Comparison of ENCODE assay signal across 27 cellular contexts in the genomic region with DNA sequence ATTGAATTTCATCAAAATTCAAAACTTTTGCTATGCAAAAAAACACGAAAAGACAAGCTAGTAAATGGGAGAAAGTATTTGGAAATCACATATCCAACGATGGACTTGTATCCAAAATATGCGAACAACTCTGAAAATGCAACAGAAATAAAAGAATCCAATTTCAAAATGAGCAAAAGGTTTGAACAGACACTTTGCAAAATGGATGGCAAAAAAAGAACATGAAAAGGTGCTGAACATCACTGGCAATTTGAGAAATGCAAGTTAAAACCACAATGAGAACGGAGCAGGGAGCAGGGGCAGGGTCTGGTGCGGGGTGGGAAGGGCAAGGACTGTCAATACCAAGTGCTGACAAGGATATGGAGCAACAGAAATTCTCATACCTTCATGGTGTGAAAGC.
"Had no signal": no experiment of that assay in that cellular context is flagged by ENCODE, and none has a peak within 500 bp of the region (broad histone marks: within the 10 kb centered on the region; RNA-seq: fewer than 3 reads in every experiment).

No MANE protein-coding gene starts in this region.

- H3K4me3 ChIP-seq: stomach, suprapubic skin, testis, thoracic aorta, thyroid gland, tibial artery, tibial nerve, transverse colon, upper lobe of left lung, upper lobe of right lung, uterus, vagina had no signal

- H3K9me3 ChIP-seq: suprapubic skin, testis, thoracic aorta, thyroid gland, upper lobe of left lung, upper lobe of right lung, uterus, vagina had no signal

- H3K36me3 ChIP-seq: stomach, suprapubic skin, thoracic aorta, thyroid gland, tibial nerve, transverse colon, upper lobe of left lung, upper lobe of right lung, uterus, vagina had no signal

- H3K27me3 ChIP-seq: stomach, suprapubic skin, testis, thyroid gland, tibial artery, tibial nerve, transverse colon, upper lobe of left lung, upper lobe of right lung, uterus, vagina had no signal

- H3K4me1 ChIP-seq: stomach, suprapubic skin, testis, thyroid gland, tibial artery, tibial nerve, upper lobe of left lung, upper lobe of right lung, uterus, vagina had no signal

- ATAC-seq: stimulated activated effector memory CD8-positive, alpha-beta T cell treated with anti-CD3 and anti-CD28 coated beads, Interleukin-12 subunit alpha, Interleukin-12 subunit beta, amount 100 ng/mL, for 72 hours; stimulated activated memory B cell treated with anti-CD40 and anti-IgM and Interleukin-4, amounts not matched to agents 10 μg/mL and 1 μg/mL and 100 μg/mL, for 72 hours; stimulated activated naive B cell treated with anti-CD40 and anti-IgM and Interleukin-4, amounts not matched to agents 10 μg/mL and 1 μg/mL and 100 μg/mL, for 72 hours; stimulated activated naive CD8-positive, alpha-beta T cell treated with anti-CD3 and anti-CD28 coated beads, Interleukin-15, amount 100 ng/mL, for 72 hours; stimulated activated naive CD8-positive, alpha-beta T cell treated with anti-CD3 and anti-CD28 coated beads, Interleukin-15, Interleukin-2, amounts not matched to agents 100 U/mL and 50 U/mL, for 24 hours; upper lobe of right lung had no signal

- FAIRE-seq: urothelium cell line had no signal

- H3K27ac ChIP-seq: stomach, suprapubic skin, testis, thoracic aorta, thyroid gland, tibial artery, tibial nerve, transverse colon, upper lobe of left lung, upper lobe of right lung, uterus, vagina had no signal

- DNase-seq: stimulated activated CD4-positive, alpha-beta T cell treated with anti-CD3 and anti-CD28 coated beads, Interleukin-2, amount 100 ng/mL, for 48 hours; stimulated activated CD4-positive, alpha-beta T cell treated with anti-CD3 and anti-CD28 coated beads, Interleukin-4, amount 100 ng/mL, for 1 hour; stimulated activated CD4-positive, alpha-beta T cell treated with anti-CD3 and anti-CD28 coated beads, Interleukin-4, amount 100 ng/mL, for 24 hours; stimulated activated CD4-positive, alpha-beta T cell treated with anti-CD3 and anti-CD28 coated beads, Interleukin-4, amount 100 ng/mL, for 4 hours; stimulated activated CD8-positive, alpha-beta memory T cell treated with anti-CD3 and anti-CD28 coated beads, Interleukin-4, amount 100 ng/mL, for 48 hours; stimulated activated naive B cell treated with anti-CD40 and anti-IgM and Interleukin-4, amounts not matched to agents 10 μg/mL and 1 μg/mL and 100 μg/mL, for 72 hours; stimulated activated naive CD4-positive, alpha-beta T cell; stimulated activated naive CD4-positive, alpha-beta T cell treated with Interleukin-2 at 50 U/mL for 16 hours; stimulated activated naive CD8-positive, alpha-beta T cell treated with anti-CD3 and anti-CD28 coated beads, Interleukin-15, amount 100 ng/mL, for 72 hours; stimulated activated naive CD8-positive, alpha-beta T cell treated with anti-CD3 and anti-CD28 coated beads, Interleukin-15, Interleukin-2, amounts not matched to agents 100 U/mL and 50 U/mL, for 24 hours; stomach; substantia nigra; testis; thyroid gland; tibial artery; transverse colon; trophoblast cell; upper lobe of left lung; upper lobe of right lung; uterus had no signal
